1 cellular context compared by ENCODE assay signal in the genomic region with DNA sequence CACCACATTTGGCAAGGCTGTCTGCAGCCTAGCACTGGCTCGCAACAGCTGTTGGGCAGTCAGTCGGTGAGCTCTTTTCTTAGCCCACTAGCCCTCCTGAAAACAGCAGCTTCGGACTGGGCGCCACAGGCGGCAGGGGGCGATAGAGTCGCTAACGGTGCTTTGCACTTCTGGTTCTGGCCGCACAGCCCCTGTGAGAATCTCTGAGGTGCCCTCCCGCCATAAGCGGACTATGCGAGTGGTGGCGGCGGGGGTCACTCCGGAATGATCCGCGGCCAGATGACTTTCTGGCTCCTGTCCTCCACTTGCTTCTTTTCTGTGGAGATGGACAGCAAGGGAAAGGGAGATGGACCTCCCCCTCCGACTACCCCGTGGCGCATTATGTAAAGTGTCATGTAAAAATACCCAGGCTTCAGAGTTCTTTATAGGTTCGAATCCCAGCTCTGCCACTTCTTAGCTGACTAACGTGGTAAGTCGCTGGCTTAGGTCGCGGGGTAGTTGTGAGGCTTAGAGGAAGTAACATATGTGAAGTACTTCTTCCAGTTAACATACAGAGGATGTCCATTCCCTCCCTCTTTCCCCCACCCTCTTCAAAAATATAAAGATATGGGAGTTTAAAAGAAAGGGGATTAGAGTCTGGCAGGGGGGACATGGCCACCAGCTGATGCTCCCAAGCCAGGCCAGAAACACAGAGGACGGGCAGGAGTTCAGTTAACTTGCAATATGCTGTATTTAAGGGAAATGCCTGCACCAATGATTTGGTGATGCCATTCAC.
TF ChIP-seq lines count a peak whose summit lies in the region.

No MANE protein-coding gene starts in this region.

TF ChIP-seq in HCT116, 20 proteins besides CTCF, POLR2A, EP300 and RAD21 (continued from another document):
- TF ChIP-seq, protein P1, sequence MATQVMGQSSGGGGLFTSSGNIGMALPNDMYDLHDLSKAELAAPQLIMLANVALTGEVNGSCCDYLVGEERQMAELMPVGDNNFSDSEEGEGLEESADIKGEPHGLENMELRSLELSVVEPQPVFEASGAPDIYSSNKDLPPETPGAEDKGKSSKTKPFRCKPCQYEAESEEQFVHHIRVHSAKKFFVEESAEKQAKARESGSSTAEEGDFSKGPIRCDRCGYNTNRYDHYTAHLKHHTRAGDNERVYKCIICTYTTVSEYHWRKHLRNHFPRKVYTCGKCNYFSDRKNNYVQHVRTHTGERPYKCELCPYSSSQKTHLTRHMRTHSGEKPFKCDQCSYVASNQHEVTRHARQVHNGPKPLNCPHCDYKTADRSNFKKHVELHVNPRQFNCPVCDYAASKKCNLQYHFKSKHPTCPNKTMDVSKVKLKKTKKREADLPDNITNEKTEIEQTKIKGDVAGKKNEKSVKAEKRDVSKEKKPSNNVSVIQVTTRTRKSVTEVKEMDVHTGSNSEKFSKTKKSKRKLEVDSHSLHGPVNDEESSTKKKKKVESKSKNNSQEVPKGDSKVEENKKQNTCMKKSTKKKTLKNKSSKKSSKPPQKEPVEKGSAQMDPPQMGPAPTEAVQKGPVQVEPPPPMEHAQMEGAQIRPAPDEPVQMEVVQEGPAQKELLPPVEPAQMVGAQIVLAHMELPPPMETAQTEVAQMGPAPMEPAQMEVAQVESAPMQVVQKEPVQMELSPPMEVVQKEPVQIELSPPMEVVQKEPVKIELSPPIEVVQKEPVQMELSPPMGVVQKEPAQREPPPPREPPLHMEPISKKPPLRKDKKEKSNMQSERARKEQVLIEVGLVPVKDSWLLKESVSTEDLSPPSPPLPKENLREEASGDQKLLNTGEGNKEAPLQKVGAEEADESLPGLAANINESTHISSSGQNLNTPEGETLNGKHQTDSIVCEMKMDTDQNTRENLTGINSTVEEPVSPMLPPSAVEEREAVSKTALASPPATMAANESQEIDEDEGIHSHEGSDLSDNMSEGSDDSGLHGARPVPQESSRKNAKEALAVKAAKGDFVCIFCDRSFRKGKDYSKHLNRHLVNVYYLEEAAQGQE (IDR thresholded peaks at IDR 0.05; ENCODE audit: low read depth), result no peak
- TF ChIP-seq CBX3 (IDR thresholded peaks at IDR 0.05; ENCODE audit: low read depth), result no peak
- no peak for TF ChIP-seq SP1 (IDR thresholded peaks at IDR 0.05; ENCODE audit: low read depth)
- TF ChIP-seq EZH2 (IDR thresholded peaks at IDR 0.05), result no peak
- no peak for TF ChIP-seq EZH2phosphoT487 (IDR thresholded peaks at IDR 0.05; ENCODE audit: borderline replicate concordance)
- no peak for TF ChIP-seq ZFX (IDR thresholded peaks at IDR 0.05)
- TF ChIP-seq TCF7L2 (IDR thresholded peaks at IDR 0.05; ENCODE audit: borderline replicate concordance, extremely low read depth, insufficient read depth, insufficient read length), result no peak
